27 cellular contexts compared by ENCODE assay signal in the genomic region with DNA sequence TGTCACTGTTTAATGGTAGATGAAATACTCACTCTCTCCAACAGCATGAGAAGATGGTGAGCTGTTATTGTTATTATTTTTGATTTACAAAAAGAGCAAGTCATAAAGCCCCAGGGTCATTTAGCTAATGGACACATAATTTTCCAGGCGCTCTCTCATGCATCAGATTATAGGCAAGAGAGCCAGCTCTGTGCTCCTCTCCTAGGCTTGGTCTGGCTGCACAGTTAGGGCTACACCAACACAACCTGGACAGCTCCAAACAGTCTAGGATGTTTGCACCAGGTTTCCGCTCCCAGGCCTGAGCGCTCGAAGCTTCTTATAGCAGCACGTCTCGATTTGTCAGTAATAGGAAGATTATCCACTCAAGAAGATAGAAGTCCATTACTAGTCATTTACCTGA.
"Had no signal": no experiment of that assay in that cellular context is flagged by ENCODE, and none has a peak within 500 bp of the region (broad histone marks: within the 10 kb centered on the region; RNA-seq: fewer than 3 reads in every experiment).

No MANE protein-coding gene starts in this region.

- H3K9me3 ChIP-seq: adrenal gland, ascending aorta, breast epithelium, colonic mucosa, esophagus muscularis mucosa had no signal

- H3K4me1 Mint-ChIP-seq: activated CD4-positive, alpha-beta T cell treated with anti-CD3 and anti-CD28 coated beads for 36 hours; activated CD4-positive, alpha-beta T cell treated with anti-CD3 and anti-CD28 coated beads, Interleukin-2, amount 10 ng/mL, durations not matched to agents 24 days and 14 days; activated CD8-positive, alpha-beta memory T cell treated with anti-CD3 and anti-CD28 coated beads, Interleukin-2, amount 10 ng/mL, durations not matched to agents 7 days and 5 days; activated naive CD4-positive, alpha-beta T cell treated with anti-CD3 and anti-CD28 coated beads, Interleukin-2, amount 50 U/mL, for 24 hours; activated naive CD8-positive, alpha-beta T cell treated with anti-CD3 and anti-CD28 coated beads for 36 hours; activated T-helper 17 cell treated with anti-CD3 and anti-CD28 coated beads, Interleukin-2, amount 50 U/mL, for 72 hours had no signal

- H3K36me3 Mint-ChIP-seq: activated CD4-positive, alpha-beta memory T cell treated with anti-CD3 and anti-CD28 coated beads for 36 hours; activated CD8-positive, alpha-beta memory T cell treated with anti-CD3 and anti-CD28 coated beads, Interleukin-2, amount 10 ng/mL, durations not matched to agents 7 days and 5 days; activated naive CD4-positive, alpha-beta T cell treated with anti-CD3 and anti-CD28 coated beads, Interleukin-2, amount 50 U/mL, for 24 hours; activated naive CD8-positive, alpha-beta T cell treated with anti-CD3 and anti-CD28 coated beads for 36 hours; brain had no signal

- H3K4me3 Mint-ChIP-seq: activated CD4-positive, alpha-beta memory T cell treated with anti-CD3 and anti-CD28 coated beads for 36 hours; activated CD4-positive, alpha-beta T cell treated with anti-CD3 and anti-CD28 coated beads for 36 hours; activated CD4-positive, alpha-beta T cell treated with anti-CD3 and anti-CD28 coated beads, Interleukin-2, amount 10 ng/mL, durations not matched to agents 24 days and 14 days; activated CD8-positive, alpha-beta memory T cell treated with anti-CD3 and anti-CD28 coated beads, Interleukin-2, amount 10 ng/mL, durations not matched to agents 7 days and 5 days; activated CD8-positive, alpha-beta T cell treated with anti-CD3 and anti-CD28 coated beads, Interleukin-2, amount 10 ng/mL, durations not matched to agents 7 days and 5 days; activated naive CD4-positive, alpha-beta T cell treated with anti-CD3 and anti-CD28 coated beads for 36 hours; activated naive CD4-positive, alpha-beta T cell treated with anti-CD3 and anti-CD28 coated beads, Interleukin-2, amount 50 U/mL, for 24 hours; activated naive CD8-positive, alpha-beta T cell treated with anti-CD3 and anti-CD28 coated beads for 36 hours; activated naive CD8-positive, alpha-beta T cell treated with anti-CD3 and anti-CD28 coated beads, Interleukin-2, amount 50 U/mL, for 24 hours; activated T-cell treated with anti-CD3 and anti-CD28 coated beads, Interleukin-2, amount 50 U/mL, for 4 hours; activated T-helper 17 cell treated with anti-CD3 and anti-CD28 coated beads, Interleukin-2, amount 50 U/mL, for 72 hours; brain; dendritic cell treated with granulocyte-macrophage colony-stimulating factor and Interleukin-4, amounts not matched to agents 40 ng/mL and 50 ng/mL, for 4 days had no signal

- H3K36me3 ChIP-seq: adrenal gland, ascending aorta, breast epithelium, cardiac muscle cell, colonic mucosa, esophagus muscularis mucosa had no signal

- H3K9me3 Mint-ChIP-seq: activated CD4-positive, alpha-beta memory T cell treated with anti-CD3 and anti-CD28 coated beads for 36 hours; activated CD4-positive, alpha-beta T cell treated with anti-CD3 and anti-CD28 coated beads, Interleukin-2, amount 10 ng/mL, durations not matched to agents 24 days and 14 days; activated naive CD4-positive, alpha-beta T cell treated with anti-CD3 and anti-CD28 coated beads for 36 hours; activated naive CD4-positive, alpha-beta T cell treated with anti-CD3 and anti-CD28 coated beads, Interleukin-2, amount 50 U/mL, for 24 hours; activated naive CD8-positive, alpha-beta T cell treated with anti-CD3 and anti-CD28 coated beads for 36 hours; activated naive CD8-positive, alpha-beta T cell treated with anti-CD3 and anti-CD28 coated beads, Interleukin-2, amount 50 U/mL, for 24 hours; activated T-cell treated with anti-CD3 and anti-CD28 coated beads, Interleukin-2, amount 50 U/mL, for 4 hours; activated T-helper 17 cell treated with anti-CD3 and anti-CD28 coated beads, Interleukin-2, amount 50 U/mL, for 72 hours; brain; dendritic cell treated with granulocyte-macrophage colony-stimulating factor and Interleukin-4, amounts not matched to agents 40 ng/mL and 50 ng/mL, for 4 days had no signal

- H3K27ac ChIP-seq: ascending aorta, breast epithelium, cardiac muscle cell, colonic mucosa, dorsolateral prefrontal cortex, esophagus muscularis mucosa had no signal

- H3K4me3 ChIP-seq: adrenal gland, ascending aorta, breast epithelium, cardiac muscle cell, colonic mucosa, dorsolateral prefrontal cortex, esophagus muscularis mucosa had no signal

- H3K4me1 ChIP-seq: adrenal gland, ascending aorta, breast epithelium, colonic mucosa had no signal

- H3K27ac Mint-ChIP-seq: activated CD4-positive, alpha-beta memory T cell treated with anti-CD3 and anti-CD28 coated beads for 36 hours; activated CD4-positive, alpha-beta T cell treated with anti-CD3 and anti-CD28 coated beads for 36 hours; activated CD4-positive, alpha-beta T cell treated with anti-CD3 and anti-CD28 coated beads, Interleukin-2, amount 10 ng/mL, durations not matched to agents 24 days and 14 days; activated CD8-positive, alpha-beta memory T cell treated with anti-CD3 and anti-CD28 coated beads, Interleukin-2, amount 10 ng/mL, durations not matched to agents 7 days and 5 days; activated CD8-positive, alpha-beta T cell treated with anti-CD3 and anti-CD28 coated beads, Interleukin-2, amount 10 ng/mL, durations not matched to agents 7 days and 5 days; activated naive CD4-positive, alpha-beta T cell treated with anti-CD3 and anti-CD28 coated beads for 36 hours; activated naive CD4-positive, alpha-beta T cell treated with anti-CD3 and anti-CD28 coated beads, Interleukin-2, amount 50 U/mL, for 24 hours; activated naive CD8-positive, alpha-beta T cell treated with anti-CD3 and anti-CD28 coated beads for 36 hours; activated naive CD8-positive, alpha-beta T cell treated with anti-CD3 and anti-CD28 coated beads, Interleukin-2, amount 50 U/mL, for 24 hours; activated T-helper 17 cell treated with anti-CD3 and anti-CD28 coated beads, Interleukin-2, amount 50 U/mL, for 72 hours; brain; dendritic cell treated with granulocyte-macrophage colony-stimulating factor and Interleukin-4, amounts not matched to agents 40 ng/mL and 50 ng/mL, for 4 days had no signal

- DNase-seq: activated CD4-positive, alpha-beta memory T cell treated with anti-CD3 and anti-CD28 coated beads for 36 hours; activated CD4-positive, alpha-beta T cell treated with anti-CD3 and anti-CD28 coated beads for 36 hours; activated CD4-positive, alpha-beta T cell treated with anti-CD3 and anti-CD28 coated beads, Interleukin-2, amount 10 ng/mL, durations not matched to agents 24 days and 14 days; activated CD4-positive, CD25-positive, alpha-beta regulatory T cell; activated CD4-positive, CD25-positive, alpha-beta regulatory T cell treated with anti-CD3 and anti-CD28 coated beads, Interleukin-2, amount 50 U/mL, for 72 hours; activated CD8-positive, alpha-beta memory T cell treated with anti-CD3 and anti-CD28 coated beads, Interleukin-2, amount 10 ng/mL, durations not matched to agents 7 days and 5 days; activated CD8-positive, alpha-beta T cell treated with anti-CD3 and anti-CD28 coated beads, Interleukin-2, amount 10 ng/mL, durations not matched to agents 7 days and 5 days; activated naive CD4-positive, alpha-beta T cell treated with anti-CD3 and anti-CD28 coated beads for 36 hours; activated naive CD8-positive, alpha-beta T cell treated with anti-CD3 and anti-CD28 coated beads for 36 hours; activated naive CD8-positive, alpha-beta T cell treated with anti-CD3 and anti-CD28 coated beads, Interleukin-2, amount 50 U/mL, for 24 hours; activated T-cell treated with anti-CD3 and anti-CD28 coated beads, Interleukin-2, amount 50 U/mL, for 4 hours; central memory CD4-positive, alpha-beta T cell; cerebellar nuclear complex; colonic mucosa; dorsolateral prefrontal cortex; effector memory CD4-positive, alpha-beta T cell; erythroblast; T-helper 2 cell had no signal

- H3K27me3 ChIP-seq: adrenal gland, ascending aorta, breast epithelium, cardiac muscle cell, colonic mucosa had no signal
